1 cellular context compared by ENCODE assay signal in the genomic region with DNA sequence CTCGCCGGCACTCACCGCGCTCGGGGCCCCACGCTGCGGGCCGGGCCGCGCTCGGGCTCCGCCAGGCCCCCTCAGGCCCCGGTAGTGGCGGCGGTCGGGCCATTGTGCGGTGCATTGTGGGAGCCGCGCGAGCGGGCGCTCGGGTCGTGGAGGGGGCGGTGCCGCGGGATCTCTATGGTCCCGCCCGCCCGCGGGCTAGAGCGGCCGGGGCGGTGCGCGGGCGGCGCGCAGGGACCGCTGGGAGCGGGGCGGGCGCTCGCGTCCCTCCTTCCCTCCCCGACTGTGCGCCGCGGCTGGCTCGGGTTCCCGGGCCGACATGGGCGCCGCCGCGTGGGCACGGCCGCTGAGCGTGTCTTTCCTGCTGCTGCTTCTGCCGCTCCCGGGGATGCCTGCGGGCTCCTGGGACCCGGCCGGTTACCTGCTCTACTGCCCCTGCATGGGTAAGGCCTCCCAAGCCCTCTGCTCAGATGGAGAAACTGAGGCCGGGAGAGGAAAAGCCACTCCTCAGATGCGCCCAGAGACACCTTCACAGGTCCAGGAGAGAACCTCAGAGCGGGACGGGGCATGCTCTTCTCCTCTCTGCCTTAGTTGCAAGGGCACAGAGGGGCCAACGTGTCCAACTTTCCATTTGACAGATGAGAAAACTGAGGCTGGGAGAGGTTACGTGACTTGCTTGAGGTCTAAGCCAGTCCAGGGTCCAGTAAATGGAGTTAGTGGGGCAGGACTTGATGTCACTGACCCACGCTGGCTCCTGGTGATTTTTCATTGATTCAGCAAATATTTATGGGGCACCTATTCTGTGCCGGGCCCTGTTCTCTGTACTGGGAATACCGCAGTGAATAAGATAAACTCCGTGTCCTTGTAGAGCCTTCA.
A peak's percentile ranks its signal among the peaks of the same experiment; 100 is the strongest.
TF ChIP-seq lines count a peak whose summit lies in the region.

A gene with protein sequence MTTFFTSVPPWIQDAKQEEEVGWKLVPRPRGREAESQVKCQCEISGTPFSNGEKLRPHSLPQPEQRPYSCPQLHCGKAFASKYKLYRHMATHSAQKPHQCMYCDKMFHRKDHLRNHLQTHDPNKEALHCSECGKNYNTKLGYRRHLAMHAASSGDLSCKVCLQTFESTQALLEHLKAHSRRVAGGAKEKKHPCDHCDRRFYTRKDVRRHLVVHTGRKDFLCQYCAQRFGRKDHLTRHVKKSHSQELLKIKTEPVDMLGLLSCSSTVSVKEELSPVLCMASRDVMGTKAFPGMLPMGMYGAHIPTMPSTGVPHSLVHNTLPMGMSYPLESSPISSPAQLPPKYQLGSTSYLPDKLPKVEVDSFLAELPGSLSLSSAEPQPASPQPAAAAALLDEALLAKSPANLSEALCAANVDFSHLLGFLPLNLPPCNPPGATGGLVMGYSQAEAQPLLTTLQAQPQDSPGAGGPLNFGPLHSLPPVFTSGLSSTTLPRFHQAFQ (minus strand): TSS at position 118 of the 873 bp plus-strand sequence. CDS start 5,565 bp downstream, outside the sequence.
A gene (plus strand): TSS at position 255 of the 873 bp plus-strand sequence. CDS start 62 bp downstream, at position 317.

TF ChIP-seq in HepG2, 621 proteins besides CTCF, POLR2A, EP300 and RAD21 (continued from another document and continues in another):
- TF ChIP-seq, protein P1, sequence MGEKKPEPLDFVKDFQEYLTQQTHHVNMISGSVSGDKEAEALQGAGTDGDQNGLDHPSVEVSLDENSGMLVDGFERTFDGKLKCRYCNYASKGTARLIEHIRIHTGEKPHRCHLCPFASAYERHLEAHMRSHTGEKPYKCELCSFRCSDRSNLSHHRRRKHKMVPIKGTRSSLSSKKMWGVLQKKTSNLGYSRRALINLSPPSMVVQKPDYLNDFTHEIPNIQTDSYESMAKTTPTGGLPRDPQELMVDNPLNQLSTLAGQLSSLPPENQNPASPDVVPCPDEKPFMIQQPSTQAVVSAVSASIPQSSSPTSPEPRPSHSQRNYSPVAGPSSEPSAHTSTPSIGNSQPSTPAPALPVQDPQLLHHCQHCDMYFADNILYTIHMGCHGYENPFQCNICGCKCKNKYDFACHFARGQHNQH (CRISPR knock-in tag; IDR thresholded peaks at IDR 0.05): peak; percentile 82; the same call in 1 of the 2 replicates
- TF ChIP-seq, protein P2, sequence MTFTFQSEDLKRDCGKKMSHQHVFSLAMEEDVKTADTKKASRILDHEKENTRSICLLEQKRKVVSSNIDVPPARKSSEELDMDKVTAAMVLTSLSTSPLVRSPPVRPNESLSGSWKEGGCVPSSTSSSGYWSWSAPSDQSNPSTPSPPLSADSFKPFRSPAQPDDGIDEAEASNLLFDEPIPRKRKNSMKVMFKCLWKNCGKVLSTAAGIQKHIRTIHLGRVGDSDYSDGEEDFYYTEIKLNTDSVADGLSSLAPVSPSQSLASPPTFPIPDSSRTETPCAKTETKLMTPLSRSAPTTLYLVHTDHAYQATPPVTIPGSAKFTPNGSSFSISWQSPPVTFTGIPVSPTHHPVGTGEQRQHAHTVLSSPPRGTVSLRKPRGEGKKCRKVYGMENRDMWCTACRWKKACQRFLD (CRISPR knock-in tag; IDR thresholded peaks at IDR 0.05; ENCODE audit: borderline replicate concordance): no peak
- TF ChIP-seq, protein P3, sequence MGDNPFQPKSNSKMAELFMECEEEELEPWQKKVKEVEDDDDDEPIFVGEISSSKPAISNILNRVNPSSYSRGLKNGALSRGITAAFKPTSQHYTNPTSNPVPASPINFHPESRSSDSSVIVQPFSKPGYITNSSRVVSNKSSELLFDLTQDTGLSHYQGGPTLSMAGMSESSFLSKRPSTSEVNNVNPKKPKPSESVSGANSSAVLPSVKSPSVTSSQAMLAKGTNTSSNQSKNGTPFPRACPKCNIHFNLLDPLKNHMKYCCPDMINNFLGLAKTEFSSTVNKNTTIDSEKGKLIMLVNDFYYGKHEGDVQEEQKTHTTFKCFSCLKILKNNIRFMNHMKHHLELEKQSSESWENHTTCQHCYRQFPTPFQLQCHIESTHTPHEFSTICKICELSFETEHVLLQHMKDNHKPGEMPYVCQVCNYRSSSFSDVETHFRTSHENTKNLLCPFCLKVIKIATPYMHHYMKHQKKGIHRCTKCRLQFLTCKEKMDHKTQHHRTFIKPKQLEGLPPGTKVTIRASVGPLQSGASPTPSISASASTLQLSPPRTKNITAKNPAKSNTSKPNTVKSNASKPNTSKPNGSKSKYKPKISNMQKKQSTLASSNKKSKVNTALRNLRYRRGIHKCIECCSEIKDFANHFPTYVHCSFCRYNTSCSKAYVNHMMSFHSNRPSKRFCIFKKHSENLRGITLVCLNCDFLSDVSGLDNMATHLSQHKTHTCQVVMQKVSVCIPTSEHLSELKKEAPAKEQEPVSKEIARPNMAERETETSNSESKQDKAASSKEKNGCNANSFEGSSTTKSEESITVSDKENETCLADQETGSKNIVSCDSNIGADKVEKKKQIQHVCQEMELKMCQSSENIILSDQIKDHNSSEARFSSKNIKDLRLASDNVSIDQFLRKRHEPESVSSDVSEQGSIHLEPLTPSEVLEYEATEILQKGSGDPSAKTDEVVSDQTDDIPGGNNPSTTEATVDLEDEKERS (CRISPR knock-in tag; IDR thresholded peaks at IDR 0.05): peak; percentile 92
- TF ChIP-seq U2AF2 (IDR thresholded peaks at IDR 0.05; ENCODE audit: low read depth, low read length) (no peak), SNAPC2 (CRISPR knock-in tag; IDR thresholded peaks at IDR 0.05) (peak; percentile 71; the same call in 1 of the 2 replicates), ZNF782 (CRISPR knock-in tag; IDR thresholded peaks at IDR 0.05; ENCODE audit: borderline replicate concordance) (no peak), HIVEP1 (CRISPR knock-in tag; IDR thresholded peaks at IDR 0.05) (no peak), ZNF24 (IDR thresholded peaks at IDR 0.05) (0 out of 2 replicates have a peak, but pooled peaks have one; percentile 58), HOXA9 (CRISPR knock-in tag; IDR thresholded peaks at IDR 0.05; ENCODE audit: borderline replicate concordance) (no peak), MTF1 (CRISPR knock-in tag; IDR thresholded peaks at IDR 0.05) (no peak; the same call in 1 of the 2 replicates), MEIS2 (CRISPR knock-in tag; IDR thresholded peaks at IDR 0.05) (peak; percentile 90), CHD4 (IDR thresholded peaks at IDR 0.05; ENCODE audit: borderline replicate concordance, low read length) (peak; percentile 95), FOSL2 (CRISPR knock-in tag; IDR thresholded peaks at IDR 0.05) (peak; percentile 38), ZNF468 (CRISPR knock-in tag; IDR thresholded peaks at IDR 0.05) (no peak), NONO (IDR thresholded peaks at IDR 0.05) (no peak), NONO (CRISPR knock-in tag; conservative IDR thresholded peaks at IDR 0.05) (peak; percentile 48), CEBPG (CRISPR knock-in tag; IDR thresholded peaks at IDR 0.05) (0 out of 2 replicates have a peak, but pooled peaks have one; percentile 8), ZNF121 (CRISPR knock-in tag; IDR thresholded peaks at IDR 0.05) (peak; percentile 78), ZNF607 (CRISPR knock-in tag; IDR thresholded peaks at IDR 0.05; ENCODE audit: borderline replicate concordance) (peak; percentile 81), POLR2AphosphoS5 (IDR thresholded peaks at IDR 0.05; ENCODE audit: low read depth, low read length) (peak; percentile 86), ZNF354B (CRISPR knock-in tag; IDR thresholded peaks at IDR 0.05) (no peak; the same call in 1 of the 2 replicates), CREM (IDR thresholded peaks at IDR 0.05) (no peak), CREM (CRISPR knock-in tag; IDR thresholded peaks at IDR 0.05) (no peak)
- TF ChIP-seq, protein P4, sequence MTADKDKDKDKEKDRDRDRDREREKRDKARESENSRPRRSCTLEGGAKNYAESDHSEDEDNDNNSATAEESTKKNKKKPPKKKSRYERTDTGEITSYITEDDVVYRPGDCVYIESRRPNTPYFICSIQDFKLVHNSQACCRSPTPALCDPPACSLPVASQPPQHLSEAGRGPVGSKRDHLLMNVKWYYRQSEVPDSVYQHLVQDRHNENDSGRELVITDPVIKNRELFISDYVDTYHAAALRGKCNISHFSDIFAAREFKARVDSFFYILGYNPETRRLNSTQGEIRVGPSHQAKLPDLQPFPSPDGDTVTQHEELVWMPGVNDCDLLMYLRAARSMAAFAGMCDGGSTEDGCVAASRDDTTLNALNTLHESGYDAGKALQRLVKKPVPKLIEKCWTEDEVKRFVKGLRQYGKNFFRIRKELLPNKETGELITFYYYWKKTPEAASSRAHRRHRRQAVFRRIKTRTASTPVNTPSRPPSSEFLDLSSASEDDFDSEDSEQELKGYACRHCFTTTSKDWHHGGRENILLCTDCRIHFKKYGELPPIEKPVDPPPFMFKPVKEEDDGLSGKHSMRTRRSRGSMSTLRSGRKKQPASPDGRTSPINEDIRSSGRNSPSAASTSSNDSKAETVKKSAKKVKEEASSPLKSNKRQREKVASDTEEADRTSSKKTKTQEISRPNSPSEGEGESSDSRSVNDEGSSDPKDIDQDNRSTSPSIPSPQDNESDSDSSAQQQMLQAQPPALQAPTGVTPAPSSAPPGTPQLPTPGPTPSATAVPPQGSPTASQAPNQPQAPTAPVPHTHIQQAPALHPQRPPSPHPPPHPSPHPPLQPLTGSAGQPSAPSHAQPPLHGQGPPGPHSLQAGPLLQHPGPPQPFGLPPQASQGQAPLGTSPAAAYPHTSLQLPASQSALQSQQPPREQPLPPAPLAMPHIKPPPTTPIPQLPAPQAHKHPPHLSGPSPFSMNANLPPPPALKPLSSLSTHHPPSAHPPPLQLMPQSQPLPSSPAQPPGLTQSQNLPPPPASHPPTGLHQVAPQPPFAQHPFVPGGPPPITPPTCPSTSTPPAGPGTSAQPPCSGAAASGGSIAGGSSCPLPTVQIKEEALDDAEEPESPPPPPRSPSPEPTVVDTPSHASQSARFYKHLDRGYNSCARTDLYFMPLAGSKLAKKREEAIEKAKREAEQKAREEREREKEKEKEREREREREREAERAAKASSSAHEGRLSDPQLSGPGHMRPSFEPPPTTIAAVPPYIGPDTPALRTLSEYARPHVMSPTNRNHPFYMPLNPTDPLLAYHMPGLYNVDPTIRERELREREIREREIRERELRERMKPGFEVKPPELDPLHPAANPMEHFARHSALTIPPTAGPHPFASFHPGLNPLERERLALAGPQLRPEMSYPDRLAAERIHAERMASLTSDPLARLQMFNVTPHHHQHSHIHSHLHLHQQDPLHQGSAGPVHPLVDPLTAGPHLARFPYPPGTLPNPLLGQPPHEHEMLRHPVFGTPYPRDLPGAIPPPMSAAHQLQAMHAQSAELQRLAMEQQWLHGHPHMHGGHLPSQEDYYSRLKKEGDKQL (CRISPR knock-in tag; IDR thresholded peaks at IDR 0.05; ENCODE audit: low read depth): peak; percentile 67
- TF ChIP-seq, protein P5, sequence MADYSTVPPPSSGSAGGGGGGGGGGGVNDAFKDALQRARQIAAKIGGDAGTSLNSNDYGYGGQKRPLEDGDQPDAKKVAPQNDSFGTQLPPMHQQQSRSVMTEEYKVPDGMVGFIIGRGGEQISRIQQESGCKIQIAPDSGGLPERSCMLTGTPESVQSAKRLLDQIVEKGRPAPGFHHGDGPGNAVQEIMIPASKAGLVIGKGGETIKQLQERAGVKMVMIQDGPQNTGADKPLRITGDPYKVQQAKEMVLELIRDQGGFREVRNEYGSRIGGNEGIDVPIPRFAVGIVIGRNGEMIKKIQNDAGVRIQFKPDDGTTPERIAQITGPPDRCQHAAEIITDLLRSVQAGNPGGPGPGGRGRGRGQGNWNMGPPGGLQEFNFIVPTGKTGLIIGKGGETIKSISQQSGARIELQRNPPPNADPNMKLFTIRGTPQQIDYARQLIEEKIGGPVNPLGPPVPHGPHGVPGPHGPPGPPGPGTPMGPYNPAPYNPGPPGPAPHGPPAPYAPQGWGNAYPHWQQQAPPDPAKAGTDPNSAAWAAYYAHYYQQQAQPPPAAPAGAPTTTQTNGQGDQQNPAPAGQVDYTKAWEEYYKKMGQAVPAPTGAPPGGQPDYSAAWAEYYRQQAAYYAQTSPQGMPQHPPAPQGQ (CRISPR knock-in tag; IDR thresholded peaks at IDR 0.05; ENCODE audit: borderline replicate concordance): 0 out of 2 replicates have a peak, but pooled peaks have one; percentile 50
- TF ChIP-seq, protein P6, sequence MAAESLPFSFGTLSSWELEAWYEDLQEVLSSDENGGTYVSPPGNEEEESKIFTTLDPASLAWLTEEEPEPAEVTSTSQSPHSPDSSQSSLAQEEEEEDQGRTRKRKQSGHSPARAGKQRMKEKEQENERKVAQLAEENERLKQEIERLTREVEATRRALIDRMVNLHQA (CRISPR knock-in tag; IDR thresholded peaks at IDR 0.05): no peak
- TF ChIP-seq, protein P7, sequence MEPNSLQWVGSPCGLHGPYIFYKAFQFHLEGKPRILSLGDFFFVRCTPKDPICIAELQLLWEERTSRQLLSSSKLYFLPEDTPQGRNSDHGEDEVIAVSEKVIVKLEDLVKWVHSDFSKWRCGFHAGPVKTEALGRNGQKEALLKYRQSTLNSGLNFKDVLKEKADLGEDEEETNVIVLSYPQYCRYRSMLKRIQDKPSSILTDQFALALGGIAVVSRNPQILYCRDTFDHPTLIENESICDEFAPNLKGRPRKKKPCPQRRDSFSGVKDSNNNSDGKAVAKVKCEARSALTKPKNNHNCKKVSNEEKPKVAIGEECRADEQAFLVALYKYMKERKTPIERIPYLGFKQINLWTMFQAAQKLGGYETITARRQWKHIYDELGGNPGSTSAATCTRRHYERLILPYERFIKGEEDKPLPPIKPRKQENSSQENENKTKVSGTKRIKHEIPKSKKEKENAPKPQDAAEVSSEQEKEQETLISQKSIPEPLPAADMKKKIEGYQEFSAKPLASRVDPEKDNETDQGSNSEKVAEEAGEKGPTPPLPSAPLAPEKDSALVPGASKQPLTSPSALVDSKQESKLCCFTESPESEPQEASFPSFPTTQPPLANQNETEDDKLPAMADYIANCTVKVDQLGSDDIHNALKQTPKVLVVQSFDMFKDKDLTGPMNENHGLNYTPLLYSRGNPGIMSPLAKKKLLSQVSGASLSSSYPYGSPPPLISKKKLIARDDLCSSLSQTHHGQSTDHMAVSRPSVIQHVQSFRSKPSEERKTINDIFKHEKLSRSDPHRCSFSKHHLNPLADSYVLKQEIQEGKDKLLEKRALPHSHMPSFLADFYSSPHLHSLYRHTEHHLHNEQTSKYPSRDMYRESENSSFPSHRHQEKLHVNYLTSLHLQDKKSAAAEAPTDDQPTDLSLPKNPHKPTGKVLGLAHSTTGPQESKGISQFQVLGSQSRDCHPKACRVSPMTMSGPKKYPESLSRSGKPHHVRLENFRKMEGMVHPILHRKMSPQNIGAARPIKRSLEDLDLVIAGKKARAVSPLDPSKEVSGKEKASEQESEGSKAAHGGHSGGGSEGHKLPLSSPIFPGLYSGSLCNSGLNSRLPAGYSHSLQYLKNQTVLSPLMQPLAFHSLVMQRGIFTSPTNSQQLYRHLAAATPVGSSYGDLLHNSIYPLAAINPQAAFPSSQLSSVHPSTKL (CRISPR knock-in tag; IDR thresholded peaks at IDR 0.05): peak; percentile 59; the same call in 1 of the 2 replicates
